Comparison of ENCODE assay signal across 1 cellular context in the genomic region with DNA sequence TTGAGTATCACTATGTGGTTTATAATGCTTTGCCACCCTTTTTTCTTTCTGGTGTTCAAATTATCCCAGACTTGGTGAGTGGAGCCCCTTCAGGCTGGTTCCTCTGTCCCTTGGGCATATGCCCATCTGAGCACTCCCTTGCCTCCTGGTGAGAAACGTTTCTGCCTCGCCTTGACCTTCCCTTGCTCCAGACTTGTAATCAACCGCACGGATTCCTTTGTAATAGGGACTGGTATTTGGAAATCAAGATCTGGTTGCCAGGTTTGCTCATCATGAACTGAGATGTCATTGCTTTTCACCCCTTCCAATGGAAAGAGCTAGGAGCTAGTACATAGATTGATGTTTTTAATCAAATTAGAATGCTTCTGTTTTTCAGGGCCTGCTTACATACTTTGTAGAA.
TF ChIP-seq lines count a peak whose summit lies in the region.

No MANE protein-coding gene starts in this region.

TF ChIP-seq in SK-N-SH, 30 proteins besides CTCF, POLR2A, EP300 and RAD21 (continued from another document):
- TF ChIP-seq, protein P1, sequence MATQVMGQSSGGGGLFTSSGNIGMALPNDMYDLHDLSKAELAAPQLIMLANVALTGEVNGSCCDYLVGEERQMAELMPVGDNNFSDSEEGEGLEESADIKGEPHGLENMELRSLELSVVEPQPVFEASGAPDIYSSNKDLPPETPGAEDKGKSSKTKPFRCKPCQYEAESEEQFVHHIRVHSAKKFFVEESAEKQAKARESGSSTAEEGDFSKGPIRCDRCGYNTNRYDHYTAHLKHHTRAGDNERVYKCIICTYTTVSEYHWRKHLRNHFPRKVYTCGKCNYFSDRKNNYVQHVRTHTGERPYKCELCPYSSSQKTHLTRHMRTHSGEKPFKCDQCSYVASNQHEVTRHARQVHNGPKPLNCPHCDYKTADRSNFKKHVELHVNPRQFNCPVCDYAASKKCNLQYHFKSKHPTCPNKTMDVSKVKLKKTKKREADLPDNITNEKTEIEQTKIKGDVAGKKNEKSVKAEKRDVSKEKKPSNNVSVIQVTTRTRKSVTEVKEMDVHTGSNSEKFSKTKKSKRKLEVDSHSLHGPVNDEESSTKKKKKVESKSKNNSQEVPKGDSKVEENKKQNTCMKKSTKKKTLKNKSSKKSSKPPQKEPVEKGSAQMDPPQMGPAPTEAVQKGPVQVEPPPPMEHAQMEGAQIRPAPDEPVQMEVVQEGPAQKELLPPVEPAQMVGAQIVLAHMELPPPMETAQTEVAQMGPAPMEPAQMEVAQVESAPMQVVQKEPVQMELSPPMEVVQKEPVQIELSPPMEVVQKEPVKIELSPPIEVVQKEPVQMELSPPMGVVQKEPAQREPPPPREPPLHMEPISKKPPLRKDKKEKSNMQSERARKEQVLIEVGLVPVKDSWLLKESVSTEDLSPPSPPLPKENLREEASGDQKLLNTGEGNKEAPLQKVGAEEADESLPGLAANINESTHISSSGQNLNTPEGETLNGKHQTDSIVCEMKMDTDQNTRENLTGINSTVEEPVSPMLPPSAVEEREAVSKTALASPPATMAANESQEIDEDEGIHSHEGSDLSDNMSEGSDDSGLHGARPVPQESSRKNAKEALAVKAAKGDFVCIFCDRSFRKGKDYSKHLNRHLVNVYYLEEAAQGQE (IDR thresholded peaks at IDR 0.05; ENCODE audit: low read depth, low read length): no peak
- TF ChIP-seq GATA2 (CRISPR knock-in tag; IDR thresholded peaks at IDR 0.05) (no peak), TAF1 (IDR thresholded peaks at IDR 0.05; ENCODE audit: borderline replicate concordance, low read depth, low read length) (no peak)
- TF ChIP-seq, protein P2, sequence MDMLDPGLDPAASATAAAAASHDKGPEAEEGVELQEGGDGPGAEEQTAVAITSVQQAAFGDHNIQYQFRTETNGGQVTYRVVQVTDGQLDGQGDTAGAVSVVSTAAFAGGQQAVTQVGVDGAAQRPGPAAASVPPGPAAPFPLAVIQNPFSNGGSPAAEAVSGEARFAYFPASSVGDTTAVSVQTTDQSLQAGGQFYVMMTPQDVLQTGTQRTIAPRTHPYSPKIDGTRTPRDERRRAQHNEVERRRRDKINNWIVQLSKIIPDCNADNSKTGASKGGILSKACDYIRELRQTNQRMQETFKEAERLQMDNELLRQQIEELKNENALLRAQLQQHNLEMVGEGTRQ (IDR thresholded peaks at IDR 0.05; ENCODE audit: borderline replicate concordance, low read depth, low read length): no peak
- TF ChIP-seq, protein P3, sequence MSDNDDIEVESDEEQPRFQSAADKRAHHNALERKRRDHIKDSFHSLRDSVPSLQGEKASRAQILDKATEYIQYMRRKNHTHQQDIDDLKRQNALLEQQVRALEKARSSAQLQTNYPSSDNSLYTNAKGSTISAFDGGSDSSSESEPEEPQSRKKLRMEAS (IDR thresholded peaks at IDR 0.05; ENCODE audit: low read depth): no peak
- TF ChIP-seq, protein P4, sequence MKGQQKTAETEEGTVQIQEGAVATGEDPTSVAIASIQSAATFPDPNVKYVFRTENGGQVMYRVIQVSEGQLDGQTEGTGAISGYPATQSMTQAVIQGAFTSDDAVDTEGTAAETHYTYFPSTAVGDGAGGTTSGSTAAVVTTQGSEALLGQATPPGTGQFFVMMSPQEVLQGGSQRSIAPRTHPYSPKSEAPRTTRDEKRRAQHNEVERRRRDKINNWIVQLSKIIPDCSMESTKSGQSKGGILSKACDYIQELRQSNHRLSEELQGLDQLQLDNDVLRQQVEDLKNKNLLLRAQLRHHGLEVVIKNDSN (IDR thresholded peaks at IDR 0.05; ENCODE audit: borderline replicate concordance, low read depth): no peak
